Comparison of ENCODE assay signal across 8 cellular contexts in the genomic region with DNA sequence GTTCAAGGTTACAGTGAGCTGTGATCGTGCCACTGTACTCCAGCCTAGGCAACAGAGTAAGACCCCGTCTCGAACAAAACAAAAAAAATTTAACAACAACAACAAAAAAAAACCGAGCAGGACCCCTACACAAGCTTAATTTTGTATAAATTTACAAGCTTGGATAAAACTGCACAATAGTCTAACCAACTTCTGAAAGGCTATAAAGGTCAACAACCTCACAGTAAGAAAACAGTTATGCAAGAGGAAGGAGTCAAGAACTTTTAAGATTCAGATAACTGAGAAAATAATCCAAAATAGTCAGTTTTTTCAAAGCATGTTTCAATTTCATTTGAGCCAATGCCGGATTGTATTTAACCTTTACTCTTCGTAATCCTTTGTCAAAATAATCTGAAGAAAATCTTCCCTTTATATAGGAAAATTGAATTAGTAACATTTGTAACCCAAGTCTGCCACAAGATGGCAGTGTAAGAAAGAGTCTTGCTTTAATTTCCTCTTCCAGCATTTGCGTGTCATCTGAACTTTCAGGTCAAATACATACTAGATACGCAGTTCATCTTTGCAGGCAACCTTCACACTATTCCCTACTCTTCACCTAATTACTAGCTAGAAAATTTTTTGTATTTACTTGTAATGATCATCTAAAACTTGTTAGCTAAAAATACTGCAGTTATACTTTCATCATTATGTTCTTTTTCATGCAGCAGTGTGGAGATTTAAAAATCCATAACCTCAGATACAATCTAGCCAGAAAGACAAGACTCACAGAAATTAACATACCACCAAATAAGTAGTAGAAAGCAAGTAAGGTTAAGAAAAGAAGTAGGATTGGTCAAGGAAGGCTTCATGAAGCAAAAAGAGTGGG. TPM values are rescaled to one million over a fixed set of nuclear protein-coding genes. Genes with fewer than 3 reads are reported as not detected.
DNase-seq lines count a peak whose midpoint lies in the region; ATAC-seq, FAIRE-seq and TF ChIP-seq lines count a peak whose summit lies in the region.

No MANE protein-coding gene starts in this region.

- H3K36me3 Mint-ChIP-seq in chondrocyte (ENCODE audit: low read depth): peaks cover 7% of the 10 kb centered on the region

- no peaks in the 10 kb centered on the region for H3K27me3 Mint-ChIP-seq in chondrocyte (ENCODE audit: low read depth)

- ATAC-seq in HepG2: peak; percentile 54; the same call in 2 of the 3 replicates

- peak overlapping the region; percentile 7; the same call in 1 of the 2 replicates for H3K4me2 ChIP-seq in BLaER1
- H3K4me2 ChIP-seq in HepG2 (ENCODE audit: low read depth, low read length): peak overlapping the region; percentile 30; the same call in 1 of the 2 replicates

- WGBS in HepG2 (ENCODE audit: low lambda C conversion rate): 42% methylated on average over 8 of the region's 8 CpGs
- WGBS in tibial nerve, 2 donors: 38 to 41% methylated on average over 8 of the region's 8 CpGs
- 44% methylated on average over 8 of the region's 8 CpGs for WGBS in lower leg skin, 2 donors

- H3K4me1 Mint-ChIP-seq in chondrocyte (ENCODE audit: low read depth): peaks cover 36% of the 10 kb centered on the region

- TF ChIP-seq POLR2A in HepG2 (IDR thresholded peaks at IDR 0.05; ENCODE audit: insufficient read depth in 1 of 2, low read depth in 2 of 2, low read length in 2 of 2) (no peak), tibial nerve (IDR thresholded peaks at IDR 0.05) (no peak), lower leg skin (IDR thresholded peaks at IDR 0.05) (no peak)

- H3K27ac ChIP-seq in BLaER1 (no peak overlapping the region), HepG2 (ENCODE audit: extremely low read length, insufficient read depth, low read length) (peak overlapping the region; percentile 4), tibial nerve (peak overlapping the region in 2 of 4 donors; percentile 36 to 61)

- intact Hi-C loops in HepG2 (cut with micrococcal nuclease; ENCODE audit: unreplicated experiment): loop anchor here (1.0 to 5.0 kb wide), 5 partner anchors 16 to 279 kb away; a partner anchor contains a TSS
- intact Hi-C loops in lower leg skin (cut with DNase I; ENCODE audit: low total_unique reads): no loop called here

- FAIRE-seq in GM18507 (lab: Jason Lieb, UNC) (peak; percentile 87), HepG2 (lab: Jason Lieb, UNC) (peak; percentile 70)

- in situ Hi-C loops in HepG2 (cut with HindIII; ENCODE audit: extremely low pct_ligation_motif_present, low pct_unique_long_range_greater_than_20kb): loop anchor here (5.0 to 25.0 kb wide), 4 partner anchors 135 to 660 kb away; a partner anchor contains a TSS

- H3K27me3 ChIP-seq in BLaER1: no peaks in the 10 kb centered on the region
- no peaks in the 10 kb centered on the region for H3K27me3 ChIP-seq in HepG2 (ENCODE audit: control insufficient read depth in 1 of 2, insufficient read depth in 2 of 2, low read length in 2 of 2)
- no peaks in the 10 kb centered on the region for H3K27me3 ChIP-seq in tibial nerve

- POLR2A ChIA-PET in HepG2 (lab: Yijun Ruan, JAX): interaction anchor here (0.8 to 9.8 kb wide), 5 partner anchors 15 to 279 kb away, joined by 3 to 139 read pairs (median 9); a partner anchor contains a TSS

- peak overlapping the region; percentile 80 for H3K27ac Mint-ChIP-seq in chondrocyte (ENCODE audit: unreplicated experiment)

- no peak overlapping the region for H3K4me3 Mint-ChIP-seq in chondrocyte (ENCODE audit: unreplicated experiment)

- H3K9me3 ChIP-seq in BLaER1 (no peaks in the 10 kb centered on the region), HepG2 (ENCODE audit: low read length) (no peaks in the 10 kb centered on the region), tibial nerve (no peaks in the 10 kb centered on the region)

- TF ChIP-seq RAD21 in HepG2 (CRISPR knock-in tag; IDR thresholded peaks at IDR 0.05): peak; percentile 81

- DNase-seq in GM18507 (ENCODE audit: extremely low spot score, insufficient read length, low read depth): no peak
- DNase-seq in LoVo (ENCODE audit: low spot score): peak; percentile 59
- peak; percentile 55 for DNase-seq in RPMI8226
- DNase-seq in chondrocyte (ENCODE audit: low spot score): no peak
- peak; percentile 79 for DNase-seq in HepG2 (ENCODE audit: low spot score)
- peak in 1 of 2 donors; percentile 56 for DNase-seq in tibial nerve (ENCODE audit: low spot score in 2 of 2)
- no peak for DNase-seq in lower leg skin (ENCODE audit: low spot score in 2 of 2)

- peaks cover 66% of the 10 kb centered on the region for H3K79me2 ChIP-seq in HepG2 (ENCODE audit: insufficient read depth, low read length)

- H3K4me1 ChIP-seq in BLaER1: peaks cover 41% of the 10 kb centered on the region
- H3K4me1 ChIP-seq in HepG2 (ENCODE audit: insufficient read depth, low read length): peaks cover 49% of the 10 kb centered on the region
- H3K4me1 ChIP-seq in tibial nerve: peaks cover 0 to 31% (median under 1%) of the 10 kb centered on the region in 4 donors

- H3K9ac ChIP-seq in BLaER1: no peak overlapping the region
- H3K9ac ChIP-seq in HepG2 (ENCODE audit: insufficient read depth, low read depth, low read length): peak overlapping the region; percentile 15; the same call in 1 of the 2 replicates

- H3K36me3 ChIP-seq in BLaER1 (peaks cover 57% of the 10 kb centered on the region), HepG2 (replicated peaks in 1 of 2; ENCODE audit: control insufficient read depth in 1 of 2, insufficient read depth in 2 of 2, low read length in 2 of 2) (peaks cover 12 to 53% of the 10 kb centered on the region in 2 experiments), tibial nerve (peaks cover 0 to 58% (median 0%) of the 10 kb centered on the region in 3 donors)

- no peak overlapping the region for H2AFZ ChIP-seq in HepG2 (ENCODE audit: low read length)

- CTCF ChIA-PET in HepG2 (lab: Yijun Ruan, JAX; ENCODE audit: low intra/inter-chr PET ratio, low total read pairs): interaction anchor here (0.8 to 3.0 kb wide), 5 partner anchors 22 to 283 kb away, joined by 4 to 26 read pairs (median 4); a partner anchor contains a TSS

- no peak for TF ChIP-seq EP300 in HepG2 (IDR thresholded peaks at IDR 0.05; ENCODE audit: low read depth in 2 of 2, low read length in 2 of 2)
- TF ChIP-seq EP300 in HepG2 (CRISPR knock-in tag; IDR thresholded peaks at IDR 0.05; ENCODE audit: borderline replicate concordance): no peak
- TF ChIP-seq EP300 in tibial nerve (IDR thresholded peaks at IDR 0.05): peak in 1 of 2 donors; percentile 15

- peak; percentile 95 for TF ChIP-seq CTCF in chondrocyte (IDR thresholded peaks at IDR 0.05)
- peak; percentile 84 for TF ChIP-seq CTCF in HepG2 (CRISPR knock-in tag; IDR thresholded peaks at IDR 0.05)
- TF ChIP-seq CTCF in tibial nerve (IDR thresholded peaks at IDR 0.05): peak; percentile 69 to 80 (median 70)
- TF ChIP-seq CTCF in lower leg skin (IDR thresholded peaks at IDR 0.05): peak in 1 of 3 donors; percentile 40

- H3K9me3 Mint-ChIP-seq in chondrocyte (ENCODE audit: low read depth): no peaks in the 10 kb centered on the region

- peaks cover 55% of the 10 kb centered on the region for H4K20me1 ChIP-seq in BLaER1
- H4K20me1 ChIP-seq in HepG2 (ENCODE audit: insufficient read depth, low read length): peaks cover 37% of the 10 kb centered on the region

- H3K4me3 ChIP-seq in BLaER1: no peak overlapping the region
- no peak overlapping the region for H3K4me3 ChIP-seq in HepG2 (replicated peaks in 1 of 3; ENCODE audit: insufficient read depth in 1 of 3, low read depth in 2 of 3, low read length in 3 of 3)
- H3K4me3 ChIP-seq in tibial nerve: no peak overlapping the region
- H3K4me3 ChIP-seq in lower leg skin (ENCODE audit: low read depth, poor library complexity, severe bottlenecking): no peak overlapping the region

- no TSS peak for BruUV-seq in HepG2 (replicated peaks; lab: Mats Ljungman, UMichigan)

RNA-seq across cellular contexts. Expression of a gene that starts 5.8 kb away (rescaled TPM):
- total RNA-seq in chondrocyte (32.6 to 41.2 TPM (median 34.7 TPM) in 3 replicates), HepG2 (2016; rRNA removed; fragmentation: Illumina TruSeq; extraction: Trizol) (98.3 and 110 TPM in 2 replicates), tibial nerve (10 to 100 TPM; 46.5 to 68.4 (median 49.9) TPM), lower leg skin (10 to 100 TPM; 39.1 to 58.1 (median 50.4) TPM)
- 75.4 and 85.5 TPM in 2 replicates for total RNA-seq in HepG2 (2016; cell fraction: cytosol; rRNA removed; fragmentation: Illumina TruSeq; extraction: Trizol; ENCODE audit: low read depth)
- total RNA-seq in HepG2 (2016; cell fraction: insoluble cytoplasmic fraction; rRNA removed; fragmentation: Illumina TruSeq; extraction: Trizol): 104 and 112 TPM in 2 replicates
- total RNA-seq in HepG2 (2016; cell fraction: membrane; rRNA removed; fragmentation: Illumina TruSeq; extraction: Trizol): 171 and 187 TPM in 2 replicates
- 99.1 and 105 TPM in 2 replicates for total RNA-seq in HepG2 (2016; cell fraction: nucleus; rRNA removed; fragmentation: Illumina TruSeq; extraction: Trizol)
- polyA plus RNA-seq in HepG2 (2011; rRNA removed): 101 and 125 TPM in 2 replicates
- 77.6 and 112 TPM in 2 replicates for polyA plus RNA-seq in HepG2 (2011; cell fraction: cytosol; rRNA removed)
- polyA plus RNA-seq in HepG2 (2011; cell fraction: nucleus; rRNA removed): 39.1 and 52.4 TPM in 2 replicates
- polyA plus RNA-seq in HepG2 (2012): 128 and 248 TPM in 2 replicates
- polyA plus RNA-seq in HepG2 (2016; cell fraction: cytosol; fragmentation: Illumina TruSeq; extraction: Trizol; ENCODE audit: low read depth): 78.2 and 81.7 TPM in 2 replicates
- 105 and 127 TPM in 2 replicates for polyA plus RNA-seq in HepG2 (2016; cell fraction: insoluble cytoplasmic fraction; fragmentation: Illumina TruSeq; extraction: Trizol; ENCODE audit: low read depth)
- polyA plus RNA-seq in HepG2 (2016; cell fraction: membrane; fragmentation: Illumina TruSeq; extraction: Trizol; ENCODE audit: low read depth): 158 and 172 TPM in 2 replicates
- 120 and 124 TPM in 2 replicates for polyA plus RNA-seq in HepG2 (2016; cell fraction: nucleus; fragmentation: Illumina TruSeq; extraction: Trizol; ENCODE audit: insufficient read depth, low read depth)
- polyA minus RNA-seq in HepG2 (2011; rRNA and poly(A)+ RNA removed; ENCODE audit: low replicate concordance): 49.3 and 81.3 TPM in 2 replicates
- polyA minus RNA-seq in HepG2 (2011; cell fraction: cytosol; rRNA and poly(A)+ RNA removed): 24.8 and 37.2 TPM in 2 replicates
- 98.6 and 129 TPM in 2 replicates for polyA minus RNA-seq in HepG2 (2011; cell fraction: nucleus; rRNA and poly(A)+ RNA removed)

RNA-seq across cellular contexts. Expression of a gene that starts 16.2 kb away (rescaled TPM):
- total RNA-seq in chondrocyte: 16.2 to 27.3 TPM (median 19.4 TPM) in 3 replicates
- total RNA-seq in HepG2 (2016; rRNA removed; fragmentation: Illumina TruSeq; extraction: Trizol): 37.3 and 39.1 TPM in 2 replicates
- total RNA-seq in HepG2 (2016; cell fraction: cytosol; rRNA removed; fragmentation: Illumina TruSeq; extraction: Trizol; ENCODE audit: low read depth): 12.6 and 13.3 TPM in 2 replicates
- 38.8 and 39.8 TPM in 2 replicates for total RNA-seq in HepG2 (2016; cell fraction: insoluble cytoplasmic fraction; rRNA removed; fragmentation: Illumina TruSeq; extraction: Trizol)
- total RNA-seq in HepG2 (2016; cell fraction: membrane; rRNA removed; fragmentation: Illumina TruSeq; extraction: Trizol): 15.3 and 15.8 TPM in 2 replicates
- total RNA-seq in HepG2 (2016; cell fraction: nucleus; rRNA removed; fragmentation: Illumina TruSeq; extraction: Trizol): 45.9 and 50.0 TPM in 2 replicates
- polyA plus RNA-seq in HepG2 (2011; rRNA removed): 31.3 and 38.4 TPM in 2 replicates
- polyA plus RNA-seq in HepG2 (2011; cell fraction: cytosol; rRNA removed): 18.1 and 20.5 TPM in 2 replicates
- polyA plus RNA-seq in HepG2 (2011; cell fraction: nucleus; rRNA removed): 71.4 and 74.8 TPM in 2 replicates
- polyA plus RNA-seq in HepG2 (2012): 34.8 and 43.7 TPM in 2 replicates
- 5.1 and 5.8 TPM in 2 replicates for polyA plus RNA-seq in HepG2 (2016; cell fraction: cytosol; fragmentation: Illumina TruSeq; extraction: Trizol; ENCODE audit: low read depth)
- 60.5 and 63.6 TPM in 2 replicates for polyA plus RNA-seq in HepG2 (2016; cell fraction: insoluble cytoplasmic fraction; fragmentation: Illumina TruSeq; extraction: Trizol; ENCODE audit: low read depth)
- polyA plus RNA-seq in HepG2 (2016; cell fraction: membrane; fragmentation: Illumina TruSeq; extraction: Trizol; ENCODE audit: low read depth): 8.6 and 9.1 TPM in 2 replicates
- 132 and 134 TPM in 2 replicates for polyA plus RNA-seq in HepG2 (2016; cell fraction: nucleus; fragmentation: Illumina TruSeq; extraction: Trizol; ENCODE audit: insufficient read depth, low read depth)
- polyA minus RNA-seq in HepG2 (2011; rRNA and poly(A)+ RNA removed; ENCODE audit: low replicate concordance): 7.0 and 16.0 TPM in 2 replicates
- 10.3 and 12.2 TPM in 2 replicates for polyA minus RNA-seq in HepG2 (2011; cell fraction: cytosol; rRNA and poly(A)+ RNA removed)
- 20.7 and 27.6 TPM in 2 replicates for polyA minus RNA-seq in HepG2 (2011; cell fraction: nucleus; rRNA and poly(A)+ RNA removed)
- total RNA-seq in tibial nerve: 10 to 100 TPM; 12.2 to 17.7 (median 15.6) TPM
- 10 to 100 TPM in 3 of 4 donors, 1 to 10 TPM in 1; 7.9 to 20.4 (median 13.0) TPM for total RNA-seq in lower leg skin

RNA-seq across cellular contexts. Expression of a gene that starts 21.5 kb away (rescaled TPM):
- total RNA-seq in chondrocyte (16.3 to 29.5 TPM (median 17.3 TPM) in 3 replicates), HepG2 (2016; rRNA removed; fragmentation: Illumina TruSeq; extraction: Trizol) (28.5 and 44.6 TPM in 2 replicates), tibial nerve (10 to 100 TPM in 3 of 4 donors, 1 to 10 TPM in 1; 8.1 to 12.8 (median 10.7) TPM), lower leg skin (10 to 100 TPM in 3 of 4 donors, 1 to 10 TPM in 1; 8.3 to 23.9 (median 13.8) TPM)
- total RNA-seq in HepG2 (2016; cell fraction: cytosol; rRNA removed; fragmentation: Illumina TruSeq; extraction: Trizol; ENCODE audit: low read depth): 2.1 and 3.3 TPM in 2 replicates
- 29.1 and 42.3 TPM in 2 replicates for total RNA-seq in HepG2 (2016; cell fraction: insoluble cytoplasmic fraction; rRNA removed; fragmentation: Illumina TruSeq; extraction: Trizol)
- total RNA-seq in HepG2 (2016; cell fraction: membrane; rRNA removed; fragmentation: Illumina TruSeq; extraction: Trizol): 6.0 and 8.2 TPM in 2 replicates
- total RNA-seq in HepG2 (2016; cell fraction: nucleus; rRNA removed; fragmentation: Illumina TruSeq; extraction: Trizol): 24.1 and 26.3 TPM in 2 replicates
- 8.2 and 8.7 TPM in 2 replicates for polyA plus RNA-seq in HepG2 (2011; rRNA removed)
- 7.3 and 7.4 TPM in 2 replicates for polyA plus RNA-seq in HepG2 (2011; cell fraction: cytosol; rRNA removed)
- 5.4 and 6.0 TPM in 2 replicates for polyA plus RNA-seq in HepG2 (2011; cell fraction: nucleus; rRNA removed)
- polyA plus RNA-seq in HepG2 (2012): 8.6 and 11.7 TPM in 2 replicates
- polyA plus RNA-seq in HepG2 (2016; cell fraction: cytosol; fragmentation: Illumina TruSeq; extraction: Trizol; ENCODE audit: low read depth): 1.1 and 1.6 TPM in 2 replicates
- 22.6 and 24.7 TPM in 2 replicates for polyA plus RNA-seq in HepG2 (2016; cell fraction: insoluble cytoplasmic fraction; fragmentation: Illumina TruSeq; extraction: Trizol; ENCODE audit: low read depth)
- 2.5 and 3.2 TPM in 2 replicates for polyA plus RNA-seq in HepG2 (2016; cell fraction: membrane; fragmentation: Illumina TruSeq; extraction: Trizol; ENCODE audit: low read depth)
- polyA plus RNA-seq in HepG2 (2016; cell fraction: nucleus; fragmentation: Illumina TruSeq; extraction: Trizol; ENCODE audit: insufficient read depth, low read depth): 9.8 and 12.7 TPM in 2 replicates
- polyA minus RNA-seq in HepG2 (2011; rRNA and poly(A)+ RNA removed; ENCODE audit: low replicate concordance): 22.5 and 23.7 TPM in 2 replicates
- polyA minus RNA-seq in HepG2 (2011; cell fraction: cytosol; rRNA and poly(A)+ RNA removed): 13.7 and 14.7 TPM in 2 replicates
- 39.7 and 40.9 TPM in 2 replicates for polyA minus RNA-seq in HepG2 (2011; cell fraction: nucleus; rRNA and poly(A)+ RNA removed)

Comparison
In these comparisons a context has a peak if more than half of its experiments do, and no peak if none do; other contexts are left out.
1. DNase-seq: peak in LoVo (single experiment), RPMI8226 (single experiment) and HepG2 (single experiment); none in GM18507 (single experiment), chondrocyte (single experiment) and lower leg skin (0 of 2).